18 cellular contexts compared by ENCODE assay signal in the genomic region with DNA sequence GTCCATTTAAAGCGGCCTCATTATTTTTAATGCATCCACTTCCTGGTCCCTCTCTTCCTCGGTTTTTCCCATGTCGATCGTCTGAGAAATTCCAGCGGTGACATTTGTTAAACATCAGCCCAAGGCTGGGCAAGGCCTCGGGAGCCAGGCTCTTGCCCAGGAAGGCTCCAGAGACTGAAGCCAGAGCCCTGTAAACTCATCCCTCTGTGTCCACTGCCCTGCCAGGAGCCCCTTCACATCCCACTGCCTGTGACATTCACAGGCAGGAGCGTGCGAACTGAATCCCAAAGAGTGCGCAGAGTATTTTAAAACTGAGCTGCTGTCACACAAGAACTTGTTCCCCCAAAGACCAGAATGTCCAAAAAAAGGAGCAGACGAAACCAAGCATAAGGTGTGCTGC. TPM values are rescaled to one million over a fixed set of nuclear protein-coding genes. Genes with fewer than 3 reads are reported as not detected.
A peak's percentile ranks its signal among the peaks of the same experiment; 100 is the strongest.
DNase-seq lines count a peak whose midpoint lies in the region; ATAC-seq and TF ChIP-seq lines count a peak whose summit lies in the region.
"Had no signal": no experiment of that assay in that cellular context is flagged by ENCODE, and none has a peak within 500 bp of the region (broad histone marks: within the 10 kb centered on the region; RNA-seq: fewer than 3 reads in every experiment).

No MANE protein-coding gene starts in this region.

- H3K9ac ChIP-seq in BLaER1 (no peak overlapping the region), smooth muscle cell (ENCODE audit: low read depth) (no peak overlapping the region)
- no peak overlapping the region for H3K9ac ChIP-seq in BLaER1 treated with 17β-estradiol and CSF1 and Interleukin-3, amounts not matched to agents 10 nM and 100 nM
- H3K9ac ChIP-seq: GM23248 had no signal

- peaks cover 26% of the 10 kb centered on the region for H3K9me3 ChIP-seq in BLaER1
- peaks cover 18 to 37% (median 29%) of the 10 kb centered on the region in 11 experiments; a peak in 20 of 22 replicates for H3K9me3 ChIP-seq in BLaER1 treated with 17β-estradiol and CSF1 and Interleukin-3, amounts not matched to agents 10 nM and 100 nM (replicated peaks in 1 of 11)
- no peaks in the 10 kb centered on the region for H3K9me3 ChIP-seq in smooth muscle cell (replicated peaks; ENCODE audit: low read depth)

- 84% methylated on average over 10 of the region's 10 CpGs for WGBS in smooth muscle cell (ENCODE audit: low lambda C conversion rate)

- TF ChIP-seq CTCF in smooth muscle cell (IDR thresholded peaks at IDR 0.05; ENCODE audit: borderline replicate concordance, insufficient read depth, poor library complexity, severe bottlenecking): no peak

- DNase-seq in islet precursor cell (peak; percentile 20), smooth muscle cell (lab: John Stamatoyannopoulos, UW; ENCODE audit: unreplicated experiment) (no peak)
- DNase-seq: Calu3; CD4-positive, alpha-beta T cell; CD8-positive, alpha-beta memory T cell; COR-L47; DMS53; DMS79 treated with DMSO at 0.1 percent for 48 hours; GF-D8; GM23248; H7 had no signal

- ATAC-seq in GM21515 (IDR thresholded peaks at IDR 0.05; ENCODE audit: unreplicated experiment) (no peak), HG03139 (IDR thresholded peaks at IDR 0.05; ENCODE audit: unreplicated experiment) (no peak)
- ATAC-seq: HCT116 had no signal

- no peaks in the 10 kb centered on the region for H3F3A ChIP-seq in smooth muscle cell (ENCODE audit: low read depth)

- H3K4me2 ChIP-seq in BLaER1 (peak overlapping the region; percentile 22), smooth muscle cell (no peak overlapping the region)
- H3K4me2 ChIP-seq in BLaER1 treated with 17β-estradiol and CSF1 and Interleukin-3, amounts not matched to agents 10 nM and 100 nM: peak overlapping the region in 7 of 11 experiments; percentile 2 to 53 (median 22); a peak in 6 of 22 replicates

- H3K79me2 ChIP-seq in smooth muscle cell (ENCODE audit: low read depth): no peaks in the 10 kb centered on the region

- H3K36me3 ChIP-seq in BLaER1: no peaks in the 10 kb centered on the region
- H3K36me3 ChIP-seq in BLaER1 treated with 17β-estradiol and CSF1 and Interleukin-3, amounts not matched to agents 10 nM and 100 nM: no peaks in the 10 kb centered on the region
- H3K36me3 ChIP-seq in smooth muscle cell (ENCODE audit: low read depth): no peaks in the 10 kb centered on the region

- no peak overlapping the region for H3K4me3 ChIP-seq in BLaER1
- H3K4me3 ChIP-seq in BLaER1 treated with 17β-estradiol and CSF1 and Interleukin-3, amounts not matched to agents 10 nM and 100 nM: no peak overlapping the region
- H3K4me3 ChIP-seq in smooth muscle cell: no peak overlapping the region
- H3K4me3 ChIP-seq: GM23248 had no signal

- no peaks in the 10 kb centered on the region for H3K27me3 ChIP-seq in BLaER1
- peaks cover 0 to 5% (median 0%) of the 10 kb centered on the region in 11 experiments; a peak in 1 of 22 replicates for H3K27me3 ChIP-seq in BLaER1 treated with 17β-estradiol and CSF1 and Interleukin-3, amounts not matched to agents 10 nM and 100 nM
- H3K27me3 ChIP-seq in smooth muscle cell (ENCODE audit: low read depth): no peaks in the 10 kb centered on the region

- H2AFZ ChIP-seq in smooth muscle cell (ENCODE audit: low read depth): no peak overlapping the region
- H2AFZ ChIP-seq: GM23248 had no signal

- H3K4me1 ChIP-seq in BLaER1: peaks cover 50% of the 10 kb centered on the region
- H3K4me1 ChIP-seq in BLaER1 treated with 17β-estradiol and CSF1 and Interleukin-3, amounts not matched to agents 10 nM and 100 nM: peaks cover 23 to 55% (median 46%) of the 10 kb centered on the region in 10 experiments
- H3K4me1 ChIP-seq in smooth muscle cell (ENCODE audit: low read depth): peaks cover 5% of the 10 kb centered on the region

- no peak overlapping the region for H3K27ac ChIP-seq in BLaER1
- H3K27ac ChIP-seq in BLaER1 treated with 17β-estradiol and CSF1 and Interleukin-3, amounts not matched to agents 10 nM and 100 nM: peak overlapping the region in 1 of 11 experiments; percentile 21; a peak in 1 of 22 replicates
- H3K27ac ChIP-seq in smooth muscle cell (ENCODE audit: low read depth): peak overlapping the region; percentile 99
- H3K27ac ChIP-seq: GM23248 had no signal

- H4K20me1 ChIP-seq in BLaER1 (no peaks in the 10 kb centered on the region), smooth muscle cell (ENCODE audit: low read depth) (no peaks in the 10 kb centered on the region)
- H4K20me1 ChIP-seq in BLaER1 treated with 17β-estradiol and CSF1 and Interleukin-3, amounts not matched to agents 10 nM and 100 nM: no peaks in the 10 kb centered on the region

RNA-seq across cellular contexts. Expression of gene ANO1, which starts 56.5 kb away (rescaled TPM):
- total RNA-seq in smooth muscle cell: 93.4 and 107 TPM in 2 replicates
- polyA plus RNA-seq in smooth muscle cell: 94.8 and 133 TPM in 2 replicates
- total RNA-seq: CD4-positive, alpha-beta T cell; CD8-positive, alpha-beta memory T cell; G401 had no signal
- polyA plus RNA-seq: CD14-positive monocyte; CD8-positive, alpha-beta memory T cell; GM23248 had no signal
